ENCODE assay signal across 1 cellular context in genomic region chr2:233119806-233120205, GRCh38.
TF ChIP-seq lines count a peak whose summit lies in the region.

No MANE protein-coding gene starts in this region.

TF ChIP-seq in GM12878, 131 proteins besides CTCF, POLR2A, EP300 and RAD21 (continued from another document):
- TF ChIP-seq PRDM15 (CRISPR knock-in tag; IDR thresholded peaks at IDR 0.05) (no peak), NR2C2 (IDR thresholded peaks at IDR 0.05; ENCODE audit: borderline replicate concordance, control insufficient read depth, insufficient read length, low read depth) (no peak), CBX5 (IDR thresholded peaks at IDR 0.05; ENCODE audit: low read depth) (no peak), IKZF2 (IDR thresholded peaks at IDR 0.05) (no peak), ZNF217 (IDR thresholded peaks at IDR 0.05) (no peak), ATF3 (IDR thresholded peaks at IDR 0.05; ENCODE audit: borderline replicate concordance, extremely low read depth, low read depth, low read length) (no peak), YBX1 (IDR thresholded peaks at IDR 0.05) (no peak)
TF ChIP-seq in GM12878: peak in this region for 0.
